Comparison of ENCODE assay signal across 1 cellular context in the genomic region with DNA sequence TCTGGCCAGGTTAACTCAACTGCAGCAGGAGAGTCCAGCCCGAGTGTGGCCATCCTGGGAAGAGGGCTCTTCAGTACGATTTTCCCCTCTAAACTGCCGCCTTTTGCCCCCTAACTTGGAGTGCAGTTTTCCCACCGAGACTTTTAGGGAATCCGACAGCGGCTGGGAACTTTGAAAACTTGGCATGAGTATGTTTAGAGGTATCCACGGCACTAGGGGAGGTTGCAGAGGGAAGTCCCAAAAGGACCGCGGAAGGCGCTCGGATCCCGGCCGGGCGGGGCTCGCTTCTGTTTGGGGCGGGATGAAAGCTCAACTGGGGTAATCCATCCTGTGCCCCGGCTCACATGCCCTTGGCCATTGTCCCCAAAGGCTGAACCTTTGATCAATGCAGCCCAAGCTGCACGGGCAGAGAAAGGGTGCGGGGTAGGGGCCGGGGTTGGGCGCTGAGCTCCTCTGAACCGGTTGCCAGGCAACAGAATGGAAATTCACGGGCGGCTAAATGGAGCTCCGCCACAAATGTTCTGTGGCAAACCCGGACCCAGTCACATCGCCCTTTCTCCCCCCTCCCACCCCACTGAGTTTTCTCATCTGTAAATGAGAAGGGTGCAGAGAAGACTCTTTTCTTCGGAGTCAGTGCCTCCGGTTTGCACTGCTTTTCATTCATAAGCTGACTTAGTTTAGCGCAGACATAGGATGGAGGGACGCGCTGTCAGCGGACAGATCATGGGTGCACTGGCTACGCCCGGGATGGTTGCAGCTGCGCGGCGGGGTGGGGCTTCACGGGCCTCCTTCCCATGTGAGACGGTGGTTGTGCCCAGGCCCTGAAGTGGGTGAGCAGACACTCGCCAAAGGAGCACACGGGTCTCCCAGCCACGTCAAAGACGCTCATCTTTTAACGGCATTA.
A peak's percentile ranks its signal among the peaks of the same experiment; 100 is the strongest.
TF ChIP-seq lines count a peak whose summit lies in the region.

No MANE protein-coding gene starts in this region.

TF ChIP-seq in H1, 55 proteins besides CTCF, POLR2A, EP300 and RAD21:
- no peak for TF ChIP-seq KDM1A (IDR thresholded peaks at IDR 0.05; ENCODE audit: borderline replicate concordance, low read length)
- no peak for TF ChIP-seq JUND (IDR thresholded peaks at IDR 0.05; ENCODE audit: low read length)
- no peak for TF ChIP-seq BCL11A (IDR thresholded peaks at IDR 0.05; ENCODE audit: low read depth in 2 of 2, low read length in 2 of 2)
- peak; percentile 78 for TF ChIP-seq SUZ12 (IDR thresholded peaks at IDR 0.05; ENCODE audit: low read length)
- peak; percentile 42 for TF ChIP-seq RNF2 (IDR thresholded peaks at IDR 0.05; ENCODE audit: borderline replicate concordance, low read depth, low read length, missing control alignments, poor library complexity, severe bottlenecking)
- no peak for TF ChIP-seq NANOG (IDR thresholded peaks at IDR 0.05; ENCODE audit: insufficient read depth, low read depth, low read length, poor library complexity, severe bottlenecking)
- TF ChIP-seq EZH2 (IDR thresholded peaks at IDR 0.05; ENCODE audit: low read depth, low read length, severe bottlenecking), result peak; percentile 62
